Comparison of ENCODE assay signal across 12 cellular contexts in the genomic region with DNA sequence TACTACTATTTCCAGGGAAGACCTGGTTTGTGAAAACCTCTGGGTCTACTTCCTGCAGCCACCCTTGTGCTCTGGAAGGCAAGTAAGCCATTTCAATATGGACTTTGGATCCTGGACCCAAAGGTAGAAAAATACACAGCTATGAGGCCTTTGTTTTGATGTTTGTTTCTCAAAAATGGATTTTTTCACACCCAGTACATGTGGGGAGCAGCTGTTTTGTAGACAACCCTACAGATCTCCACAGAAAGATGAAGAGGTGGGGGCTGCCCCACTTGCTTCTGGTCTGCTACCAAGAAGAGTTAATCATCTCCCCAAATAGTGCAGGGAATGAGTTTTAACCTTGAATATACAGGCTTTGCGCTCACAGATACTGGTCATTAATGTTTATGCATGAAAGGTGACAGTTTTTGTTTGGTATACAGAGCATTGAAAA. TPM values are rescaled to one million over a fixed set of nuclear protein-coding genes. Genes with fewer than 3 reads are reported as not detected.
DNase-seq lines count a peak whose midpoint lies in the region; ATAC-seq and TF ChIP-seq lines count a peak whose summit lies in the region.
"Had no signal": no experiment of that assay in that cellular context is flagged by ENCODE, and none has a peak within 500 bp of the region (broad histone marks: within the 10 kb centered on the region; RNA-seq: fewer than 3 reads in every experiment).

No MANE protein-coding gene starts in this region.

- H3K4me1 ChIP-seq in thyroid gland (no peaks in the 10 kb centered on the region), suprapubic skin (no peaks in the 10 kb centered on the region)
- H3K4me1 ChIP-seq: BE2C had no signal

- TF ChIP-seq EP300 in suprapubic skin (IDR thresholded peaks at IDR 0.05): no peak

- no peaks in the 10 kb centered on the region for H3K36me3 ChIP-seq in thyroid gland
- no peaks in the 10 kb centered on the region for H3K36me3 ChIP-seq in suprapubic skin
- H3K36me3 ChIP-seq: BE2C had no signal

- H3K4me3 ChIP-seq in foreskin fibroblast (ENCODE audit: low read depth in 1 of 2, low read length in 2 of 2) (no peak overlapping the region), thyroid gland (replicated peaks in 1 of 3) (no peak overlapping the region), suprapubic skin (no peak overlapping the region)

- H3K27ac ChIP-seq in thyroid gland (no peak overlapping the region), suprapubic skin (no peak overlapping the region)

- TF ChIP-seq CTCF in foreskin fibroblast (IDR thresholded peaks at IDR 0.05; ENCODE audit: low read depth, low read length): no peak
- no peak for TF ChIP-seq CTCF in thyroid gland (IDR thresholded peaks at IDR 0.05)
- no peak for TF ChIP-seq CTCF in suprapubic skin (IDR thresholded peaks at IDR 0.05)

- intact Hi-C loops in thyroid gland (cut with DNase I): no loop called here

- WGBS in thyroid gland, 2 donors: 96 to 100% methylated on average over 1 of the region's 1 CpG
- WGBS in suprapubic skin: 85% methylated on average over 1 of the region's 1 CpG

- no peaks in the 10 kb centered on the region for H3K27me3 ChIP-seq in thyroid gland
- H3K27me3 ChIP-seq in suprapubic skin: no peaks in the 10 kb centered on the region
- H3K27me3 ChIP-seq: BE2C had no signal

- H3K9me3 ChIP-seq in thyroid gland: no peaks in the 10 kb centered on the region
- H3K9me3 ChIP-seq in suprapubic skin: no peaks in the 10 kb centered on the region
- H3K9me3 ChIP-seq: BE2C had no signal

- no peak for TF ChIP-seq POLR2A in thyroid gland (IDR thresholded peaks at IDR 0.05)
- no peak for TF ChIP-seq POLR2A in suprapubic skin (IDR thresholded peaks at IDR 0.05)

- ATAC-seq in HG02610 (IDR thresholded peaks at IDR 0.05; ENCODE audit: unreplicated experiment): peak; percentile 81
- ATAC-seq in HG03521 (IDR thresholded peaks at IDR 0.05; ENCODE audit: unreplicated experiment): peak; percentile 44

- DNase-seq in stimulated activated CD4-positive, alpha-beta T cell treated with anti-CD3 and anti-CD28 coated beads, Interleukin-4, amount 100 ng/mL, for 24 hours: peak; percentile 9
- no peak for DNase-seq in stimulated activated CD4-positive, alpha-beta T cell treated with anti-CD3 and anti-CD28 coated beads, Interleukin-4, amount 100 ng/mL, for 4 hours
- DNase-seq in foreskin fibroblast: no peak
- no peak for DNase-seq in thyroid gland
- no peak for DNase-seq in suprapubic skin (ENCODE audit: low spot score in 2 of 2)
- no peak for DNase-seq in COR-L47 (lab: John Stamatoyannopoulos, UW)
- DNase-seq: BE2C, cortex of kidney, MV-4-11, RPMI8226 had no signal

RNA-seq across cellular contexts. Expression of gene ZNF281, which starts 29.2 kb away (rescaled TPM):
- 10 to 100 TPM in 3 of 4 donors, 1 to 10 TPM in 1; 9.8 to 16.9 (median 12.5) TPM for total RNA-seq in thyroid gland
- 1 to 10 TPM; 4.5 to 9.4 (median 8.2) TPM for total RNA-seq in suprapubic skin
